ENCODE assay signal across 11 cellular contexts in the genomic region with DNA sequence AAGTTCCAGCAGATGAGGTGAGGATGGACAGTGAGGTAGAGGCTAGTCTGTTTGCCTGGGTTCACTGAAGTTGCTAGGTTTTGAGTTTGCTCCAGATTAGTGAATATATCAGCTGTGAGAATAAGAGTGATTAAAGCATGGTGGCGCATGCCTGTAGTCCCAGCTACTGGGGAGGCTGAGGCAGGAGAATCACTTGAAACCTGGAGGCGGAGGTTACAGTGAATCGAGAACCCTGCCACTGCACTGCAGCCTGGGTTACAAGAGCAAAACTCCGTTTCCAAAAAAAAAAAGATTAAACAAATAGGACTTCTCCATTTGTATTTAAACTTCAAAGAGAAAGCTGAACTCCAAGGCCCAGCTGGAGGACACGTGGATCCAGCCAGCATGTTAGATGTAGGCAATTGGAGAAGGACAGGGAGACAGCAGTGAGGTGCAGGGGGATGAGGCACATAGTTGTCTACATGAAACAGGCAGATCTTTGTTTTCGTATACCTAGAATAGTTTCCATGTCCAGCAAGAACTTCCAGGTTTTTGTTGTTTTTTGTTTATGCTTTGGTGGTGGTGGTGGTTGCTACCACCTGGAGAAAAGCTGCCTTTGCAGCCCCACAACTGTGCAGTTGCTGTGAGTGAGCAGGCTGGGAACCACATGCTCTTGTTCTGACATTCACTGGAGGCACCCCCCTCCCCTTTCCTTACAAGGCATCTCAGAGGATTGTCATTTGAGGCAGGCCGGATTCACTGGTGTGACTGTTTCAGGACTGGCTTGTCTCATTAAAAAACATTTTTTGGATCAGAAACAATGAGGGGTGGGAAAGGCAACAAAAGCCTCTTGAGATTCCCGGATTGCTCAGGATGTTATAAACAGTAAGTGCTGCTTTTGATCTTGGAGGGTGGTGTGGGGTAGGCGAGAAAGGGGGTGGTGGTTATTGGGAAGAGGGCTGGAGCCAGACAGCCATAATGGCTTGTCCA.
DNase-seq lines count a peak whose midpoint lies in the region; ATAC-seq, FAIRE-seq and TF ChIP-seq lines count a peak whose summit lies in the region.
"Had no signal": no experiment of that assay in that cellular context is flagged by ENCODE, and none has a peak within 500 bp of the region (broad histone marks: within the 10 kb centered on the region; RNA-seq: fewer than 3 reads in every experiment).

No MANE protein-coding gene starts in this region.

- H2AK5ac ChIP-seq in H9 (ENCODE audit: insufficient read length, low read length), result no peak overlapping the region

- H2AFZ ChIP-seq in H9 (ENCODE audit: low read length), result no peak overlapping the region
- H2AFZ ChIP-seq: GM23248 had no signal

- FAIRE-seq in HTR-8/SVneo (lab: Jason Lieb, UNC), result no peak

- no peaks in the 10 kb centered on the region for H3K27me3 ChIP-seq in H9 (ENCODE audit: insufficient read depth, low read length)

- H3K9me3 Mint-ChIP-seq in H9, result no peaks in the 10 kb centered on the region
- no peaks in the 10 kb centered on the region for H3K9me3 Mint-ChIP-seq in activated naive CD8-positive, alpha-beta T cell treated with anti-CD3 and anti-CD28 coated beads for 36 hours
- H3K9me3 Mint-ChIP-seq in naive thymus-derived CD8-positive, alpha-beta T cell, result no peaks in the 10 kb centered on the region

- no peaks in the 10 kb centered on the region for H3K23me2 ChIP-seq in H9 (ENCODE audit: insufficient read length, low read depth, low read length, poor library complexity, severe bottlenecking)

- no peaks in the 10 kb centered on the region for H3K27me3 Mint-ChIP-seq in H9 (ENCODE audit: low read depth)
- no peaks in the 10 kb centered on the region for H3K27me3 Mint-ChIP-seq in activated naive CD8-positive, alpha-beta T cell treated with anti-CD3 and anti-CD28 coated beads for 36 hours
- no peaks in the 10 kb centered on the region for H3K27me3 Mint-ChIP-seq in naive thymus-derived CD8-positive, alpha-beta T cell

- peak; percentile 18 for DNase-seq in DMS 273 (lab: John Stamatoyannopoulos, UW; ENCODE audit: unreplicated experiment)
- DNase-seq in DMS 273 treated with DMSO at 0.1 percent for 48 hours (lab: John Stamatoyannopoulos, UW), result no peak
- no peak for DNase-seq in H9
- DNase-seq in activated naive CD8-positive, alpha-beta T cell treated with anti-CD3 and anti-CD28 coated beads for 36 hours, result no peak
- DNase-seq in naive thymus-derived CD8-positive, alpha-beta T cell, result no peak
- DNase-seq in NCI-H526 (lab: John Stamatoyannopoulos, UW), result no peak
- no peak for DNase-seq in HTR-8/SVneo (ENCODE audit: insufficient read length, low spot score)
- DNase-seq in activated CD4-positive, CD25-positive, alpha-beta regulatory T cell treated with anti-CD3 and anti-CD28 coated beads, Interleukin-2, amount 50 U/mL, for 72 hours, result no peak
- DNase-seq: GM23248, kidney glomerular epithelial cell had no signal

- H2BK12ac ChIP-seq in H9 (ENCODE audit: insufficient read length, low read depth, low read length), result no peak overlapping the region

- H4K8ac ChIP-seq in H9 (replicated peaks; ENCODE audit: insufficient read length, low read depth, low read length), result no peak overlapping the region

- H3K56ac ChIP-seq in H9 (ENCODE audit: insufficient read length, low read depth, low read length), result no peak overlapping the region

- no peak overlapping the region for H2BK5ac ChIP-seq in H9 (ENCODE audit: insufficient read length, low read length)

- H3K9ac ChIP-seq in H9 (ENCODE audit: extremely low read depth, insufficient read length, low read length), result no peak overlapping the region
- H3K9ac ChIP-seq: GM23248 had no signal

- no peaks in the 10 kb centered on the region for H3K79me1 ChIP-seq in H9 (ENCODE audit: insufficient read depth, low read depth, low read length, poor library complexity, severe bottlenecking)

- H3K4ac ChIP-seq in H9 (ENCODE audit: low read depth, low read length), result no peak overlapping the region

- H2BK20ac ChIP-seq in H9 (ENCODE audit: low read depth, low read length, poor library complexity, severe bottlenecking), result no peak overlapping the region

- TF ChIP-seq CTCF in H9 (conservative IDR thresholded peaks at IDR 0.05), result no peak

- H4K5ac ChIP-seq in H9 (ENCODE audit: insufficient read length, low read depth, low read length), result no peak overlapping the region

- H3K9me3 ChIP-seq in H9 (ENCODE audit: control insufficient read depth, low read depth, low read length), result no peaks in the 10 kb centered on the region

- H3T11ph ChIP-seq in H9 (ENCODE audit: low read length), result no peak overlapping the region

- H4K20me1 ChIP-seq in H9 (ENCODE audit: control insufficient read depth, insufficient read depth, insufficient read length), result peaks cover 2% of the 10 kb centered on the region

- peaks cover 89% of the 10 kb centered on the region in 2 experiments for H3K4me1 Mint-ChIP-seq in H9
- H3K4me1 Mint-ChIP-seq in activated naive CD8-positive, alpha-beta T cell treated with anti-CD3 and anti-CD28 coated beads for 36 hours, result peaks cover 84% of the 10 kb centered on the region
- peaks cover 50 to 99% (median 92%) of the 10 kb centered on the region in 4 donors for H3K4me1 Mint-ChIP-seq in naive thymus-derived CD8-positive, alpha-beta T cell

- H3K79me2 ChIP-seq in H9 (ENCODE audit: insufficient read depth, low read length), result peaks cover 96% of the 10 kb centered on the region

- no peak overlapping the region for H4K91ac ChIP-seq in H9 (ENCODE audit: insufficient read length, low read depth, low read length)

- H3K4me2 ChIP-seq in H9 (ENCODE audit: insufficient read depth, insufficient read length, low read length), result no peak overlapping the region

- POLR2A ChIA-PET in naive thymus-derived CD8-positive, alpha-beta T cell (lab: Charles Lee), result interaction anchor here (1.4 kb wide), 1 partner anchor 69 kb away, joined by 7 read pairs; no protein-coding TSS in a partner anchor

- H3K27ac ChIP-seq in H9 (ENCODE audit: insufficient read length, low read depth, low read length), result no peak overlapping the region
- H3K27ac ChIP-seq: 22Rv1, GM23248 had no signal

- ATAC-seq in naive thymus-derived CD8-positive, alpha-beta T cell, result no peak

- no CpG with 5 or more reads among the region's 9 CpGs for WGBS in H9 (ENCODE audit: extremely low coverage, insufficient read length, low lambda C conversion rate)

- H3K14ac ChIP-seq in H9 (ENCODE audit: insufficient read depth, low read length), result no peak overlapping the region; the same call in 1 of the 2 replicates

- H3K4me1 ChIP-seq in H9 (ENCODE audit: insufficient read depth, low read length), result peaks cover 25% of the 10 kb centered on the region; the same call in 1 of the 2 replicates

- no peak overlapping the region for H2BK15ac ChIP-seq in H9 (ENCODE audit: low read depth, low read length)

- H3K18ac ChIP-seq in H9 (ENCODE audit: insufficient read length, low read depth, low read length), result no peak overlapping the region

- H3K27ac Mint-ChIP-seq in H9, result peak overlapping the region; percentile 8 to 75 (median 26); a peak in 3 of 7 replicates
- peak overlapping the region; percentile 80 for H3K27ac Mint-ChIP-seq in activated naive CD8-positive, alpha-beta T cell treated with anti-CD3 and anti-CD28 coated beads for 36 hours
- H3K27ac Mint-ChIP-seq in naive thymus-derived CD8-positive, alpha-beta T cell, result peak overlapping the region in 9 of 10 donors; percentile 22 to 79 (median 67)

- peaks cover 1 to 4% (median 3%) of the 10 kb centered on the region in 3 experiments; a peak in 5 of 7 replicates for H3K36me3 Mint-ChIP-seq in H9 (ENCODE audit: insufficient read depth in 1 of 3, low read depth in 3 of 3)
- peaks cover 21% of the 10 kb centered on the region for H3K36me3 Mint-ChIP-seq in activated naive CD8-positive, alpha-beta T cell treated with anti-CD3 and anti-CD28 coated beads for 36 hours
- H3K36me3 Mint-ChIP-seq in naive thymus-derived CD8-positive, alpha-beta T cell, result no peaks in the 10 kb centered on the region

- no peak overlapping the region for H2BK120ac ChIP-seq in H9 (ENCODE audit: low read depth, low read length, poor library complexity, severe bottlenecking)

- no peak overlapping the region; a peak in 1 of 5 replicates for H3K4me3 Mint-ChIP-seq in H9
- peak overlapping the region; percentile 45 for H3K4me3 Mint-ChIP-seq in activated naive CD8-positive, alpha-beta T cell treated with anti-CD3 and anti-CD28 coated beads for 36 hours
- H3K4me3 Mint-ChIP-seq in naive thymus-derived CD8-positive, alpha-beta T cell, result peak overlapping the region in 9 of 10 donors; percentile 16 to 68 (median 50)

- no peak overlapping the region for H3K23ac ChIP-seq in H9 (ENCODE audit: insufficient read length, low read depth, low read length)

Comparison
In these comparisons a context has a peak if more than half of its experiments do, and no peak if none do; other contexts are left out.
1. H3K27ac Mint-ChIP-seq: peak in every context shown above with its lines; median percentile 80 in activated naive CD8-positive, alpha-beta T cell treated with anti-CD3 and anti-CD28 coated beads for 36 hours; 67 in naive thymus-derived CD8-positive, alpha-beta T cell; 26 in H9.
2. H3K4me3 Mint-ChIP-seq: peak in activated naive CD8-positive, alpha-beta T cell treated with anti-CD3 and anti-CD28 coated beads for 36 hours (single experiment) and naive thymus-derived CD8-positive, alpha-beta T cell (9 of 10); none in H9 (0 of 2).